21 cellular contexts compared by ENCODE assay signal in the genomic region with DNA sequence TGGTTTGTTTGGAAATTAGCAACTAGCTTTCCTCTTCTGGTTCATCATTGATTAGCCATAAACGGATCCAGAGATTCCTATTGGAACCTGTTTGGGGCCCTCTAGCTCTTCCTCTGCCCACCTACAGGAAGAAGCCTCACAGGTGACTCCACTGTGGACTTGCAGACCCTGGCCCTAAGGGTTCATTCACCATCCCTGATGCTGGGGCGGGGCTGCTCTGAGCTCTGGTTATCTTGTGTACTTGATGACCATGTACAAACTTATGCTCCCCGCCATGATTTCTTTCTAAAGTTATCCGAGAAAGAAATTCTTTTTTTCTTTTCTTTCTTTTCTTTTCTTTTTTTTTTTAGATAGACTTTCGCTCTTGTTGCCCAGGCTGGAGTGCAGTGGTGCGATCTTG. TPM values are rescaled to one million over a fixed set of nuclear protein-coding genes. Genes with fewer than 3 reads are reported as not detected.
"Had no signal": no experiment of that assay in that cellular context is flagged by ENCODE, and none has a peak within 500 bp of the region (broad histone marks: within the 10 kb centered on the region; RNA-seq: fewer than 3 reads in every experiment).

No MANE protein-coding gene starts in this region.

- H3K27me3 Mint-ChIP-seq: activated CD8-positive, alpha-beta T cell treated with anti-CD3 and anti-CD28 coated beads for 36 hours; activated naive CD8-positive, alpha-beta T cell had no signal

- H3K9ac ChIP-seq: KMS-11 had no signal

- DNase-seq: activated CD4-positive, alpha-beta T cell treated with anti-CD3 and anti-CD28 coated beads for 1 hour; activated CD4-positive, alpha-beta T cell treated with anti-CD3 and anti-CD28 coated beads, Interleukin-2, amount 50 U/mL, for 1 hour; activated CD8-positive, alpha-beta memory T cell treated with anti-CD3 and anti-CD28 coated beads, Interleukin-2, amount 50 U/mL, for 4 hours; activated gamma-delta T cell; activated naive CD4-positive, alpha-beta T cell treated with anti-CD3 and anti-CD28 coated beads for 36 hours; MG63; NCI-H1436; NCI-H1694 treated with DMSO at 0.1 percent for 48 hours; NCI-H2029 treated with DMSO at 0.1 percent for 48 hours; NCI-H510A; NCI-H526 treated with DMSO at 0.1 percent for 48 hours; NCI-H82; PC-3 had no signal

- H3K27ac Mint-ChIP-seq: activated CD8-positive, alpha-beta T cell treated with anti-CD3 and anti-CD28 coated beads for 36 hours; activated naive CD4-positive, alpha-beta T cell treated with anti-CD3 and anti-CD28 coated beads for 36 hours; activated naive CD8-positive, alpha-beta T cell had no signal

- H3K27ac ChIP-seq: KMS-11 had no signal

- H3K9me3 Mint-ChIP-seq: activated CD8-positive, alpha-beta T cell treated with anti-CD3 and anti-CD28 coated beads for 36 hours; activated naive CD4-positive, alpha-beta T cell treated with anti-CD3 and anti-CD28 coated beads for 36 hours; activated T-helper 1 cell treated with anti-CD3 and anti-CD28 coated beads, Interleukin-12 subunit alpha, Interleukin-12 subunit beta, Interleukin-2, Interleukin-4 antibody, amounts not matched to agents 30 ng/mL and 10 ng/mL and 1 ng/mL, durations not matched to agents 14 hours and 24 hours and 36 hours; central memory CD8-positive, alpha-beta T cell; T-helper 1 cell treated with Interleukin-12 subunit alpha and Interleukin-12 subunit beta and Interleukin-4 antibody, amounts not matched to agents 30 μg/mL and 1 μg/mL, for 36 hours had no signal

- H3K27me3 ChIP-seq: adrenal gland, MG63 had no signal

- H3K9me3 ChIP-seq: adrenal gland, MG63 had no signal

- H3K36me3 Mint-ChIP-seq: activated naive CD8-positive, alpha-beta T cell had no signal

- H3K36me3 ChIP-seq: adrenal gland, MG63 had no signal

RNA-seq across cellular contexts. Expression of a gene that starts 33.9 kb away (rescaled TPM):
- total RNA-seq: activated CD8-positive, alpha-beta T cell treated with anti-CD3 and anti-CD28 coated beads for 36 hours; activated naive CD4-positive, alpha-beta T cell treated with anti-CD3 and anti-CD28 coated beads for 36 hours; activated T-helper 1 cell treated with anti-CD3 and anti-CD28 coated beads, Interleukin-12 subunit alpha, Interleukin-12 subunit beta, Interleukin-2, Interleukin-4 antibody, amounts not matched to agents 30 ng/mL and 10 ng/mL and 1 ng/mL, durations not matched to agents 14 hours and 24 hours and 36 hours; SK-MEL-5 had no signal
